1 cellular context compared by ENCODE assay signal in genomic region chr2:119574108-119574815, GRCh38.
TF ChIP-seq lines count a peak whose summit lies in the region.

No MANE protein-coding gene starts in this region.

TF ChIP-seq in GM12878, 131 proteins besides CTCF, POLR2A, EP300 and RAD21:
- TF ChIP-seq JUNB (IDR thresholded peaks at IDR 0.05): peak; percentile 79
- TF ChIP-seq EGR1 (IDR thresholded peaks at IDR 0.05; ENCODE audit: borderline replicate concordance in 1 of 2, low read depth in 2 of 2, low read length in 2 of 2): no peak
- TF ChIP-seq PAX5 (IDR thresholded peaks at IDR 0.05; ENCODE audit: borderline replicate concordance, low read depth, low read length): 0 out of 2 replicates have a peak, but pooled peaks have one; percentile 32
- TF ChIP-seq CBFB (IDR thresholded peaks at IDR 0.05; ENCODE audit: low read depth): 0 out of 2 replicates have a peak, but pooled peaks have one; percentile 29
- TF ChIP-seq RUNX3 (IDR thresholded peaks at IDR 0.05; ENCODE audit: low read length): peak; percentile 90
- TF ChIP-seq MTA2 (IDR thresholded peaks at IDR 0.05; ENCODE audit: low read depth): peak; percentile 30; the same call in 1 of the 2 replicates
- TF ChIP-seq SKIL (IDR thresholded peaks at IDR 0.05; ENCODE audit: low read depth, poor library complexity, severe bottlenecking): peak; percentile 94
- peak; percentile 62; the same call in 1 of the 2 replicates for TF ChIP-seq ZNF217 (IDR thresholded peaks at IDR 0.05)
- no peak for TF ChIP-seq POLR2AphosphoS5 (IDR thresholded peaks at IDR 0.05; ENCODE audit: low read length)
- TF ChIP-seq IKZF2 (IDR thresholded peaks at IDR 0.05): peak; percentile 62 to 71
- TF ChIP-seq CEBPZ (IDR thresholded peaks at IDR 0.05; ENCODE audit: low read depth, low read length): no peak
- 0 out of 2 replicates have a peak, but pooled peaks have one; percentile 26 for TF ChIP-seq EED (IDR thresholded peaks at IDR 0.05; ENCODE audit: low read depth)
- peak; percentile 68; the same call in 1 of the 2 replicates for TF ChIP-seq NFIC (IDR thresholded peaks at IDR 0.05; ENCODE audit: low read depth, low read length)
- TF ChIP-seq IRF4 (IDR thresholded peaks at IDR 0.05; ENCODE audit: low read depth, low read length): peak; percentile 77; the same call in 1 of the 2 replicates
- TF ChIP-seq BCL11A (IDR thresholded peaks at IDR 0.05; ENCODE audit: low read depth, low read length): peak; percentile 51; the same call in 1 of the 2 replicates
- no peak for TF ChIP-seq NFXL1 (IDR thresholded peaks at IDR 0.05; ENCODE audit: borderline replicate concordance)
- TF ChIP-seq FOS (IDR thresholded peaks at IDR 0.05; ENCODE audit: borderline replicate concordance, extremely low read depth, insufficient read length): no peak
- TF ChIP-seq TBL1XR1 (IDR thresholded peaks at IDR 0.05; ENCODE audit: low read depth, low read length): 0 out of 2 replicates have a peak, but pooled peaks have one; percentile 39
- TF ChIP-seq MTA3 (IDR thresholded peaks at IDR 0.05; ENCODE audit: borderline replicate concordance, low read length): peak; percentile 59; the same call in 1 of the 2 replicates
- 0 out of 2 replicates have a peak, but pooled peaks have one; percentile 27 for TF ChIP-seq DPF2 (IDR thresholded peaks at IDR 0.05)
- peak; percentile 59; the same call in 1 of the 2 replicates for TF ChIP-seq ZBED1 (IDR thresholded peaks at IDR 0.05; ENCODE audit: borderline replicate concordance)
- TF ChIP-seq TCF12 (IDR thresholded peaks at IDR 0.05; ENCODE audit: low read depth, low read length): 0 out of 2 replicates have a peak, but pooled peaks have one; percentile 7
- TF ChIP-seq CREM (IDR thresholded peaks at IDR 0.05; ENCODE audit: low read depth): peak; percentile 52
- TF ChIP-seq IKZF1 (conservative IDR thresholded peaks at IDR 0.05): peak; percentile 38
- peak; percentile 55; the same call in 1 of the 2 replicates for TF ChIP-seq ATF2 (IDR thresholded peaks at IDR 0.05; ENCODE audit: low read length)
- no peak for TF ChIP-seq ZNF687 (IDR thresholded peaks at IDR 0.05)
- TF ChIP-seq PML (IDR thresholded peaks at IDR 0.05; ENCODE audit: low read length): no peak
